30 cellular contexts compared by ENCODE assay signal in the genomic region with DNA sequence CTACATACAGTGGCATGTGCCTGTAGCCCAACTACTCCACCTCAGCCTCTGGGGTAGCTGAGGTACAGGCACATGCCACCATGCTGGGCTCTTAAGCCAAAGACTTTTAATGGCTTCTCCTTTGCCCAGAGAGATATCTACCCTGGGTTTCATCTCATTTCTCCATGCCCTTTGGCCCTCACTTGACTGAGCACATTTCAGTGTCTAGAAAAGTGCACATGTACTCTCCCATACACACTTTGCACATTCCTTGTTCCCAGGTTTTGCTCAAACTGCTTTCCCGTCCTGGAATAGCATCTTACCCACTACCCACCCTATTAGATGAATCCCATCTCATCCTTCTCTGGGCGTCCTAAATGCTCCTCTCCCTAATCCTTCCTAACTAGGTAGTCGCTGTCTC. TPM values are rescaled to one million over a fixed set of nuclear protein-coding genes. Genes with fewer than 3 reads are reported as not detected.
"Had no signal": no experiment of that assay in that cellular context is flagged by ENCODE, and none has a peak within 500 bp of the region (broad histone marks: within the 10 kb centered on the region; RNA-seq: fewer than 3 reads in every experiment).

No MANE protein-coding gene starts in this region.

- H3K36me3 ChIP-seq: neural progenitor cell, neutrophil, pancreas, right lobe of liver, sigmoid colon, suprapubic skin, tibial artery, transverse colon, upper lobe of right lung, uterus had no signal

- H3K4me1 Mint-ChIP-seq: natural killer cell; stimulated activated memory B cell treated with anti-CD40 and anti-IgM and Interleukin-4, amounts not matched to agents 10 μg/mL and 1 μg/mL and 100 μg/mL, for 72 hours; stimulated activated naive CD8-positive, alpha-beta T cell treated with anti-CD3 and anti-CD28 coated beads, Interleukin-15, amount 100 ng/mL, for 72 hours had no signal

- H3K4me3 ChIP-seq: neural progenitor cell, pancreas, psoas muscle, right lobe of liver, sigmoid colon, suprapubic skin, testis, tibial artery, transverse colon, upper lobe of right lung, uterus had no signal

- H3K4me3 Mint-ChIP-seq: naive thymus-derived CD4-positive, alpha-beta T cell; natural killer cell; nephron; neural progenitor cell; stimulated activated memory B cell treated with anti-CD40 and anti-IgM and Interleukin-4, amounts not matched to agents 10 μg/mL and 1 μg/mL and 100 μg/mL, for 72 hours; stimulated activated naive CD8-positive, alpha-beta T cell treated with anti-CD3 and anti-CD28 coated beads, Interleukin-15, amount 100 ng/mL, for 72 hours; type B pancreatic cell had no signal

- H3K27ac ChIP-seq: neural progenitor cell, neutrophil, pancreas, psoas muscle, right lobe of liver, sigmoid colon, suprapubic skin, testis, tibial artery, transverse colon, upper lobe of right lung, uterus had no signal

- ATAC-seq: naive thymus-derived CD4-positive, alpha-beta T cell; natural killer cell; pancreas; psoas muscle; right cardiac atrium; right lobe of liver; stimulated activated memory B cell treated with anti-CD40 and anti-IgM and Interleukin-4, amounts not matched to agents 10 μg/mL and 1 μg/mL and 100 μg/mL, for 72 hours; stimulated activated naive CD8-positive, alpha-beta T cell treated with anti-CD3 and anti-CD28 coated beads, Interleukin-15, amount 100 ng/mL, for 72 hours; stimulated activated naive CD8-positive, alpha-beta T cell treated with anti-CD3 and anti-CD28 coated beads, Interleukin-15, Interleukin-2, amounts not matched to agents 100 U/mL and 50 U/mL, for 24 hours; upper lobe of right lung had no signal

- H3K36me3 Mint-ChIP-seq: naive thymus-derived CD4-positive, alpha-beta T cell; natural killer cell; neural progenitor cell; stimulated activated memory B cell treated with anti-CD40 and anti-IgM and Interleukin-4, amounts not matched to agents 10 μg/mL and 1 μg/mL and 100 μg/mL, for 72 hours; type B pancreatic cell had no signal

- H3K27me3 ChIP-seq: pancreas, right lobe of liver, sigmoid colon, testis, tibial artery, transverse colon, uterus had no signal

- DNase-seq: naive thymus-derived CD4-positive, alpha-beta T cell; natural killer cell; nucleus accumbens; pancreas; psoas muscle; right cardiac atrium; right lobe of liver; sigmoid colon; small intestine; stimulated activated CD4-positive, alpha-beta T cell treated with anti-CD3 and anti-CD28 coated beads, Interleukin-15, amount 100 ng/mL, for 24 hours; stimulated activated CD4-positive, alpha-beta T cell treated with anti-CD3 and anti-CD28 coated beads, Interleukin-2, amount 100 ng/mL, for 24 hours; stimulated activated CD4-positive, alpha-beta T cell treated with anti-CD3 and anti-CD28 coated beads, Interleukin-2, amount 100 ng/mL, for 48 hours; stimulated activated CD4-positive, alpha-beta T cell treated with anti-CD3 and anti-CD28 coated beads, Interleukin-4, amount 100 ng/mL, for 24 hours; stimulated activated naive CD4-positive, alpha-beta T cell; stimulated activated naive CD8-positive, alpha-beta T cell treated with anti-CD3 and anti-CD28 coated beads, Interleukin-15, amount 100 ng/mL, for 72 hours; stimulated activated naive CD8-positive, alpha-beta T cell treated with anti-CD3 and anti-CD28 coated beads, Interleukin-15, Interleukin-2, amounts not matched to agents 100 U/mL and 50 U/mL, for 24 hours; substantia nigra; testis; tibial artery; transverse colon; upper lobe of right lung; uterus had no signal

- H3K9me3 ChIP-seq: neutrophil, pancreas, psoas muscle, right lobe of liver, sigmoid colon, suprapubic skin, testis, tibial artery, transverse colon, upper lobe of right lung, uterus had no signal

- H3K4me1 ChIP-seq: neural progenitor cell, pancreas, right lobe of liver, sigmoid colon, suprapubic skin, testis, tibial artery, transverse colon, upper lobe of right lung, uterus had no signal

- H3K9me3 Mint-ChIP-seq: natural killer cell; nephron; neural progenitor cell; stimulated activated memory B cell treated with anti-CD40 and anti-IgM and Interleukin-4, amounts not matched to agents 10 μg/mL and 1 μg/mL and 100 μg/mL, for 72 hours; stimulated activated naive CD8-positive, alpha-beta T cell treated with anti-CD3 and anti-CD28 coated beads, Interleukin-15, amount 100 ng/mL, for 72 hours; type B pancreatic cell had no signal

- H3K27ac Mint-ChIP-seq: naive thymus-derived CD4-positive, alpha-beta T cell; natural killer cell; nephron; neural progenitor cell; stimulated activated memory B cell treated with anti-CD40 and anti-IgM and Interleukin-4, amounts not matched to agents 10 μg/mL and 1 μg/mL and 100 μg/mL, for 72 hours; stimulated activated naive CD8-positive, alpha-beta T cell treated with anti-CD3 and anti-CD28 coated beads, Interleukin-15, amount 100 ng/mL, for 72 hours; type B pancreatic cell had no signal

RNA-seq across cellular contexts. Expression of a gene that starts 10.2 kb away (rescaled TPM):
- total RNA-seq: naive thymus-derived CD4-positive, alpha-beta T cell; natural killer cell; osteocyte; renal cortical epithelial cell had no signal
